ENCODE assay signal across 10 cellular contexts in the genomic region with DNA sequence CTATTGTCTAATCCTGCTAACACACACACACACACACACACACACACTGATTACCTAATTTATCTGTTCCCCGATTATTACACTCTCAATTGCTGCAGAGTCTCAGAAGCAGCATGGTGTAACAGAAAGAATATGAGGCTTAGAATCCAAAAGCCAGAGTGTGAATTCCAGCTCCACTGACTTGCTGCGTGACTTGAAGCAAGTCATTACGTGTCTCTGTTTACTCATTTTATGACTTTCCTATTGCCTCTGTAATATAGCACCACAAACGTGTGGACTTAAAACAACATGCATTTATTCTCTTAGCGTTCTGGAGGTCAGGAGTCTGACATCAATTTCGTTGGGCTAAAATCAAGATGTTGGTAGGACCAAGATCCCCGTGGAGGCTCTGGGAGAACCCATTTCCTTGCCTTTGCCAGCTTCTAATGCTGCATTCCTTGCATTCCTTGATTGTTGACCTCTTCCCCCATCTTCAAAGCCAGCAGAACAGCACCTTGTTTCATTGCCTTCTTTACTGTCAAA. TPM values are rescaled to one million over a fixed set of nuclear protein-coding genes. Genes with fewer than 3 reads are reported as not detected.
DNase-seq lines count a peak whose midpoint lies in the region; ATAC-seq and TF ChIP-seq lines count a peak whose summit lies in the region.
"Had no signal": no experiment of that assay in that cellular context is flagged by ENCODE, and none has a peak within 500 bp of the region (broad histone marks: within the 10 kb centered on the region; RNA-seq: fewer than 3 reads in every experiment).

No MANE protein-coding gene starts in this region.

- H3K9me3 ChIP-seq in hepatocyte (ENCODE audit: low read depth) = no peaks in the 10 kb centered on the region

- WGBS in hepatocyte (ENCODE audit: low lambda C conversion rate, missing lambda C conversion rate) = 40% methylated on average over 7 of the region's 7 CpGs

- H3K4me3 ChIP-seq in hepatocyte = no peak overlapping the region

- H2AFZ ChIP-seq in hepatocyte = no peak overlapping the region

- H3K27me3 ChIP-seq in hepatocyte = no peaks in the 10 kb centered on the region

- DNase-seq in A172 (ENCODE audit: low spot score) (peak; percentile 83), GM04503 (ENCODE audit: low read depth) (peak; percentile 80), SW480 (ENCODE audit: low spot score) (peak; percentile 60), hepatocyte (ENCODE audit: low spot score) (peak; percentile 56), anterior cingulate cortex (lab: John Stamatoyannopoulos, UW) (no peak)
- DNase-seq: activated naive CD4-positive, alpha-beta T cell treated with anti-CD3 and anti-CD28 coated beads, Interleukin-2, amount 50 U/mL, for 16 hours; NCI-H1694 treated with DMSO at 0.1 percent for 48 hours had no signal

- H3K4me1 ChIP-seq in hepatocyte (ENCODE audit: insufficient read depth) = peaks cover 50% of the 10 kb centered on the region

- no peaks in the 10 kb centered on the region for H3K36me3 ChIP-seq in hepatocyte (replicated peaks; ENCODE audit: insufficient read depth, low read depth)

- ATAC-seq in HG03159 (IDR thresholded peaks at IDR 0.05; ENCODE audit: unreplicated experiment) (no peak), HG02981 (IDR thresholded peaks at IDR 0.05; ENCODE audit: unreplicated experiment) (no peak), GM21619 (IDR thresholded peaks at IDR 0.05; ENCODE audit: unreplicated experiment) (no peak)

- no peaks in the 10 kb centered on the region for H3K9me2 ChIP-seq in hepatocyte (replicated peaks; ENCODE audit: insufficient read depth)

- TF ChIP-seq CTCF in hepatocyte (IDR thresholded peaks at IDR 0.05; ENCODE audit: poor library complexity) = no peak

- peak overlapping the region; percentile 61 for H3K4me2 ChIP-seq in hepatocyte

- peak overlapping the region; percentile 84 for H3K27ac ChIP-seq in hepatocyte

- no peaks in the 10 kb centered on the region for H4K20me1 ChIP-seq in hepatocyte (ENCODE audit: insufficient read depth, poor library complexity, severe bottlenecking)

- H3K79me2 ChIP-seq in hepatocyte = no peaks in the 10 kb centered on the region

RNA-seq across cellular contexts. Expression of gene ATP5PO, which starts 55.9 kb away (rescaled TPM):
- 348 and 477 TPM in 2 replicates for total RNA-seq in A172 (2014; rRNA removed; shearing (Covaris generic))
- 208 and 215 TPM in 2 replicates for total RNA-seq in hepatocyte
- 311 and 354 TPM in 2 replicates for polyA plus RNA-seq in hepatocyte

Comparison
In these comparisons a context has a peak if more than half of its experiments do, and no peak if none do; other contexts are left out.
1. DNase-seq: peak in A172 (single experiment), GM04503 (single experiment), SW480 (single experiment) and hepatocyte (single experiment); none in anterior cingulate cortex (0 of 58).